In genomic region chr13:112689498-112690241, GRCh38 we compare ENCODE assay signal across 8 cellular contexts. TPM values are rescaled to one million over a fixed set of nuclear protein-coding genes. Genes with fewer than 3 reads are reported as not detected.
DNase-seq lines count a peak whose midpoint lies in the region; ATAC-seq and TF ChIP-seq lines count a peak whose summit lies in the region.

Gene ATP11A (plus strand): TSS chr13:112690038. CDS start chr13:112690417, 379 bp downstream.

- H3K36me3 ChIP-seq in Peyer's patch: no peaks in the 10 kb centered on the region
- H3K36me3 ChIP-seq in muscle layer of duodenum (ENCODE audit: control insufficient read depth in 1 of 2, insufficient read depth in 2 of 2, low read length in 2 of 2): no peaks in the 10 kb centered on the region

- H3K4me1 ChIP-seq in Peyer's patch: peaks cover 0 to 29% (median 8%) of the 10 kb centered on the region in 4 donors
- peaks cover 15 to 16% of the 10 kb centered on the region in 2 donors for H3K4me1 ChIP-seq in muscle layer of duodenum (ENCODE audit: control insufficient read depth in 1 of 2, insufficient read depth in 2 of 2, low read length in 2 of 2)

- H3K27me3 ChIP-seq in Peyer's patch (no peaks in the 10 kb centered on the region), muscle layer of duodenum (ENCODE audit: low read depth, low read length) (no peaks in the 10 kb centered on the region)

- H3K9me3 ChIP-seq in Peyer's patch (no peaks in the 10 kb centered on the region), muscle layer of duodenum (ENCODE audit: control insufficient read depth in 1 of 2, low read length in 2 of 2) (no peaks in the 10 kb centered on the region)

- DNase-seq in D341Med (ENCODE audit: low spot score) (peak; percentile 95), HUDEP-2 (lab: John Stamatoyannopoulos, UW; ENCODE audit: unreplicated experiment in 76 of 76) (peak in 73 of 76 experiments; percentile 32 to 99 (median 79)), Peyer's patch (peak; percentile 59 to 93 (median 90))
- DNase-seq in activated T-cell treated with anti-CD3 and anti-CD28 coated beads, Interleukin-2, amount 50 U/mL, for 48 hours: peak; percentile 82 to 89
- peak; percentile 43 to 48 for DNase-seq in stimulated activated CD8-positive, alpha-beta memory T cell treated with anti-CD3 and anti-CD28 coated beads, Interleukin-7, amount 100 ng/mL, for 1 hour (ENCODE audit: low read depth in 2 of 2)

- ATAC-seq in GM21381 (IDR thresholded peaks at IDR 0.05; ENCODE audit: unreplicated experiment) (peak; percentile 75), esophagus mucosa (peak; percentile 86)

- H3K4me3 ChIP-seq in Peyer's patch: peak within 1 kb of the TSS; percentile 75 to 97 (median 85)
- peak within 1 kb of the TSS; percentile 83 to 85 for H3K4me3 ChIP-seq in muscle layer of duodenum (ENCODE audit: low read depth in 1 of 2, low read length in 2 of 2)

- TF ChIP-seq POLR2A in Peyer's patch (IDR thresholded peaks at IDR 0.05): peak; percentile 81 to 90

- TF ChIP-seq CTCF in Peyer's patch (IDR thresholded peaks at IDR 0.05): peak in 2 of 6 experiments; percentile 15 to 19

- H3K27ac ChIP-seq in Peyer's patch (peak within 1 kb of the TSS; percentile 81 to 96 (median 90)), muscle layer of duodenum (ENCODE audit: low read length) (peak within 1 kb of the TSS; percentile 82)

RNA-seq across cellular contexts. Expression of gene ATP11A, which starts in this region (rescaled TPM):
- total RNA-seq in Peyer's patch (10 to 100 TPM; 33.1 to 64.2 (median 53.7) TPM), esophagus mucosa (16.7 TPM)

Comparison
In these comparisons a context has a peak if more than half of its experiments do, and no peak if none do; other contexts are left out.
1. Peak in every context shown above with its lines: DNase-seq, ATAC-seq, H3K4me3 ChIP-seq and H3K27ac ChIP-seq.